ENCODE assay signal across 9 cellular contexts in the genomic region with DNA sequence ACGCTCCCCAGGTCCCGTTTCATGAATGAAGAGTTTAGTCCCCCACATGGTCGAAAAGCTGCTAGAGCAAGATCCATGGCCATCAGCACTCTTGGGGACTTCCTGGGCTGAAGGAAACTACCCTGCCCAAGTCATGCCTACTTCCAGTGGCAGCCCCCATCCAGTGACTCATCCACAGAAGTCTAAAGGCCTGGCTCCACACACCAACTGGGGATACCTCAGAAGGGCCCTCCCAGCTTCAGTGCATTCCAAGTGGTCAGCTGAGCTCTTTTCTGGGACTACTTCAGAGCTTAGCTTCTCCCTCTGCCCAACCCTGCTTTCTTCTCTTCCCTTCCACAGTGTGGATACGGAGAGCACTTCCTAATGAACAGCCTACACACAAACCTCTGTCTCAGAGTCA.
DNase-seq lines count a peak whose midpoint lies in the region; TF ChIP-seq lines count a peak whose summit lies in the region.
"Had no signal": no experiment of that assay in that cellular context is flagged by ENCODE, and none has a peak within 500 bp of the region (broad histone marks: within the 10 kb centered on the region; RNA-seq: fewer than 3 reads in every experiment).

No MANE protein-coding gene starts in this region.

- H3F3A ChIP-seq in PC-9 (ENCODE audit: insufficient read depth, low read depth) (peaks cover 39% of the 10 kb centered on the region), neural progenitor cell (ENCODE audit: low read depth) (peaks cover 3% of the 10 kb centered on the region)

- no peak for TF ChIP-seq POLR2A in adrenal gland (IDR thresholded peaks at IDR 0.05)

- no peak overlapping the region for H2BK12ac ChIP-seq in H9 (ENCODE audit: insufficient read length, low read depth, low read length)

- DNase-seq in CD1c-positive myeloid dendritic cell (ENCODE audit: extremely low spot score) (peak; percentile 42), PC-9 (peak; percentile 43 to 72), myocyte (ENCODE audit: low read depth) (peak; percentile 97), neural progenitor cell (ENCODE audit: low spot score) (no peak), adrenal gland (no peak), H9 (no peak), COLO668 (lab: John Stamatoyannopoulos, UW; ENCODE audit: unreplicated experiment) (no peak)
- DNase-seq: foreskin melanocyte had no signal

- no peak overlapping the region for H3K18ac ChIP-seq in H9 (ENCODE audit: insufficient read length, low read depth, low read length)

- no peak overlapping the region for H2AK5ac ChIP-seq in H9 (ENCODE audit: insufficient read length, low read length)

- no peaks in the 10 kb centered on the region for H3K9me3 Mint-ChIP-seq in neural progenitor cell
- H3K9me3 Mint-ChIP-seq in H9: no peaks in the 10 kb centered on the region

- H3K4me2 ChIP-seq in PC-9 (peak overlapping the region; percentile 39), neural progenitor cell (no peak overlapping the region), H9 (ENCODE audit: insufficient read depth, insufficient read length, low read length) (no peak overlapping the region)

- H3K9me3 ChIP-seq in PC-9 (ENCODE audit: insufficient read depth, low read depth): no peaks in the 10 kb centered on the region
- H3K9me3 ChIP-seq in neural progenitor cell (ENCODE audit: low read depth): no peaks in the 10 kb centered on the region
- H3K9me3 ChIP-seq in adrenal gland (replicated peaks in 1 of 3): no peaks in the 10 kb centered on the region
- no peaks in the 10 kb centered on the region for H3K9me3 ChIP-seq in H9 (ENCODE audit: control insufficient read depth, low read depth, low read length)

- POLR2A ChIA-PET in PC-9 (lab: Charles Lee; ENCODE audit: unreplicated experiment): interaction anchor here (0.5 kb wide), 1 partner anchor 115 kb away, joined by 3 read pairs; the partner anchor contains the start of gene RTN4

- H3K27ac Mint-ChIP-seq in neural progenitor cell: no peak overlapping the region
- no peak overlapping the region; a peak in 1 of 7 replicates for H3K27ac Mint-ChIP-seq in H9

- H4K5ac ChIP-seq in H9 (ENCODE audit: insufficient read length, low read depth, low read length): no peak overlapping the region

- intact Hi-C loops in PC-9 (cut with micrococcal nuclease; ENCODE audit: unreplicated experiment): loop anchor here (5.0 kb wide), 4 partner anchors 53 to 1058 kb away; partner anchors contain the start of gene EML6
- intact Hi-C loops in adrenal gland (cut with DNase I): loop anchor here (5.0 to 10.0 kb wide), 3 partner anchors 118 to 151 kb away; no protein-coding TSS in a partner anchor

- no peak overlapping the region for H2BK120ac ChIP-seq in H9 (ENCODE audit: low read depth, low read length, poor library complexity, severe bottlenecking)

- no peak overlapping the region for H4K8ac ChIP-seq in H9 (replicated peaks; ENCODE audit: insufficient read length, low read depth, low read length)

- BruUV-seq in PC-9 (replicated peaks; lab: Mats Ljungman, UMichigan): no TSS peak

- H3K4me3 Mint-ChIP-seq in neural progenitor cell (no peak overlapping the region), H9 (no peak overlapping the region)

- no peak overlapping the region for H2BK20ac ChIP-seq in H9 (ENCODE audit: low read depth, low read length, poor library complexity, severe bottlenecking)

- no peak overlapping the region for H3K23ac ChIP-seq in H9 (ENCODE audit: insufficient read length, low read depth, low read length)

- H2AFZ ChIP-seq in PC-9 (no peak overlapping the region), neural progenitor cell (replicated peaks) (no peak overlapping the region), H9 (ENCODE audit: low read length) (no peak overlapping the region)

- no peak overlapping the region for H3K4ac ChIP-seq in H9 (ENCODE audit: low read depth, low read length)

- H3K9ac ChIP-seq in neural progenitor cell: no peak overlapping the region
- H3K9ac ChIP-seq in H9 (ENCODE audit: extremely low read depth, insufficient read length, low read length): no peak overlapping the region

- H3K27me3 Mint-ChIP-seq in neural progenitor cell (ENCODE audit: insufficient read depth, low read depth) (peaks cover 2% of the 10 kb centered on the region), H9 (ENCODE audit: low read depth) (no peaks in the 10 kb centered on the region)

- H3K23me2 ChIP-seq in H9 (ENCODE audit: insufficient read length, low read depth, low read length, poor library complexity, severe bottlenecking): no peaks in the 10 kb centered on the region

- H3K4me3 ChIP-seq in PC-9 (no peak overlapping the region), neural progenitor cell (no peak overlapping the region), adrenal gland (no peak overlapping the region)

- no peak overlapping the region for H3K56ac ChIP-seq in H9 (ENCODE audit: insufficient read length, low read depth, low read length)

- H3K79me2 ChIP-seq in PC-9 (ENCODE audit: low read depth) (peaks cover 43% of the 10 kb centered on the region), neural progenitor cell (ENCODE audit: low read depth) (no peaks in the 10 kb centered on the region), H9 (ENCODE audit: insufficient read depth, low read length) (no peaks in the 10 kb centered on the region)

- H3K9me2 ChIP-seq in PC-9 (ENCODE audit: insufficient read depth): no peaks in the 10 kb centered on the region; the same call in 1 of the 2 replicates

- H3K36me3 ChIP-seq in PC-9 (ENCODE audit: low read depth): no peaks in the 10 kb centered on the region
- H3K36me3 ChIP-seq in neural progenitor cell: no peaks in the 10 kb centered on the region
- H3K36me3 ChIP-seq in adrenal gland (replicated peaks in 1 of 2): no peaks in the 10 kb centered on the region

- CTCF ChIA-PET in PC-9 (lab: Charles Lee): interaction anchor here (0.6 to 1.3 kb wide), 3 partner anchors 12 to 117 kb away, joined by 4 read pairs; no protein-coding TSS in a partner anchor

- H3K27ac ChIP-seq in PC-9 (0 out of 2 replicates have a peak overlapping the region, but pooled peaks have one; percentile 4), cingulate gyrus (ENCODE audit: low read depth, low read length) (peak overlapping the region; percentile 83), neural progenitor cell (no peak overlapping the region), adrenal gland (no peak overlapping the region), H9 (ENCODE audit: insufficient read length, low read depth, low read length) (no peak overlapping the region)

- peaks cover 42% of the 10 kb centered on the region for H3K4me1 Mint-ChIP-seq in neural progenitor cell
- peaks cover 51 to 53% of the 10 kb centered on the region in 2 experiments for H3K4me1 Mint-ChIP-seq in H9

- H3K14ac ChIP-seq in H9 (ENCODE audit: insufficient read depth, low read length): no peak overlapping the region

- H3K27me3 ChIP-seq in PC-9 (ENCODE audit: insufficient read depth, low read depth): no peaks in the 10 kb centered on the region
- H3K27me3 ChIP-seq in neural progenitor cell: no peaks in the 10 kb centered on the region
- no peaks in the 10 kb centered on the region for H3K27me3 ChIP-seq in adrenal gland
- no peaks in the 10 kb centered on the region for H3K27me3 ChIP-seq in H9 (ENCODE audit: insufficient read depth, low read length)

- H3K4me1 ChIP-seq in PC-9 (replicated peaks; ENCODE audit: insufficient read depth) (peaks cover 78% of the 10 kb centered on the region), neural progenitor cell (peaks cover 25% of the 10 kb centered on the region), adrenal gland (replicated peaks in 1 of 2) (peaks cover 0 to 33% of the 10 kb centered on the region in 2 donors), H9 (ENCODE audit: insufficient read depth, low read length) (peaks cover 11% of the 10 kb centered on the region; the same call in 1 of the 2 replicates)

- no peak overlapping the region for H2BK15ac ChIP-seq in H9 (ENCODE audit: low read depth, low read length)

- WGBS in adrenal gland, 4 donors: 91 to 97% (median 93%) methylated on average over 4 of the region's 4 CpGs
- no CpG with 5 or more reads among the region's 4 CpGs for WGBS in H9 (ENCODE audit: extremely low coverage, insufficient read length, low lambda C conversion rate)

- H4K20me1 ChIP-seq in PC-9 (ENCODE audit: insufficient read depth) (no peaks in the 10 kb centered on the region), neural progenitor cell (ENCODE audit: low read depth) (no peaks in the 10 kb centered on the region), H9 (ENCODE audit: control insufficient read depth, insufficient read depth, insufficient read length) (no peaks in the 10 kb centered on the region)

- no peak overlapping the region for H2BK5ac ChIP-seq in H9 (ENCODE audit: insufficient read length, low read length)

- no peak overlapping the region for H3T11ph ChIP-seq in H9 (ENCODE audit: low read length)

- no peak overlapping the region for H4K91ac ChIP-seq in H9 (ENCODE audit: insufficient read length, low read depth, low read length)

- H3K36me3 Mint-ChIP-seq in neural progenitor cell (no peaks in the 10 kb centered on the region), H9 (ENCODE audit: insufficient read depth in 1 of 3, low read depth in 3 of 3) (no peaks in the 10 kb centered on the region)

- no peaks in the 10 kb centered on the region for H3K79me1 ChIP-seq in H9 (ENCODE audit: insufficient read depth, low read depth, low read length, poor library complexity, severe bottlenecking)

- TF ChIP-seq CTCF in PC-9 (conservative IDR thresholded peaks at IDR 0.05) (no peak), neural progenitor cell (IDR thresholded peaks at IDR 0.05) (no peak), adrenal gland (IDR thresholded peaks at IDR 0.05) (no peak), H9 (conservative IDR thresholded peaks at IDR 0.05) (no peak)

Comparison
In these comparisons a context has a peak if more than half of its experiments do, and no peak if none do; other contexts are left out.
1. DNase-seq: peak in CD1c-positive myeloid dendritic cell (single experiment), PC-9 (2 of 2) and myocyte (single experiment); none in neural progenitor cell (single experiment), adrenal gland (0 of 7), H9 (single experiment) and COLO668 (single experiment).
2. H3K27ac ChIP-seq: peak in PC-9 (single experiment) and cingulate gyrus (single experiment); none in neural progenitor cell (single experiment), adrenal gland (0 of 5) and H9 (single experiment).